In the genomic region with DNA sequence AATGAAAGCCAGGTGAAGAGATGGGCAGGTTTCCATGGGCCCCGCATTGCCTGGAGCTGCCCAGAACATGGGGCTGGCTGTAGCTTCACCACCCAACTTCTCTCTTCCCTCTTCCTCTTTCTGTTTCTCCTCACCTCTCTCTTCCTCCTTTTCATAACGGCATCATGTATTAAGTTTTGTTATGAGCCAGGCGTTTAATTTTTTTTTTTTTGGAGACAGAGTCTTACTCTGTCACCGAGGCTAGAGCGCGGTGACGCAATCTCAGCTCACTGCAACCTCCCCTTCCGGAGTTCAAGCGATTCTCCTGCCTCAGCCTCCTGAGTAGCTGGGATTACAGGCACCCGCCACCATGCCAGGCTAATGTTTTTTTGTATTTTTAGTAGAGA, we compare ENCODE assay signal across 12 cellular contexts. TPM values are rescaled to one million over a fixed set of nuclear protein-coding genes. Genes with fewer than 3 reads are reported as not detected.
DNase-seq lines count a peak whose midpoint lies in the region; ATAC-seq and TF ChIP-seq lines count a peak whose summit lies in the region.
"Had no signal": no experiment of that assay in that cellular context is flagged by ENCODE, and none has a peak within 500 bp of the region (broad histone marks: within the 10 kb centered on the region; RNA-seq: fewer than 3 reads in every experiment).

No MANE protein-coding gene starts in this region.

- intact Hi-C loops in ascending aorta (cut with DNase I): loop anchor here (5.0 kb wide), 1 partner anchor 95 kb away; no protein-coding TSS in a partner anchor
- intact Hi-C loops in upper lobe of right lung (cut with DNase I): loop anchor here (5.0 kb wide), 1 partner anchor 145 kb away; no protein-coding TSS in a partner anchor

- no peaks in the 10 kb centered on the region for H3K9me3 Mint-ChIP-seq in activated T-cell treated with anti-CD3 and anti-CD28 coated beads, Interleukin-2, amount 50 U/mL, for 24 hours
- H3K9me3 Mint-ChIP-seq: activated CD4-positive, alpha-beta memory T cell treated with anti-CD3 and anti-CD28 coated beads, Interleukin-2, amount 10 ng/mL, durations not matched to agents 7 days and 5 days; natural killer cell had no signal

- H3K27ac Mint-ChIP-seq in activated T-cell treated with anti-CD3 and anti-CD28 coated beads, Interleukin-2, amount 50 U/mL, for 24 hours: peak overlapping the region; percentile 47
- H3K27ac Mint-ChIP-seq: activated CD4-positive, alpha-beta memory T cell treated with anti-CD3 and anti-CD28 coated beads, Interleukin-2, amount 10 ng/mL, durations not matched to agents 7 days and 5 days; natural killer cell had no signal

- no peak overlapping the region for H3K4me3 ChIP-seq in ascending aorta
- no peak overlapping the region for H3K4me3 ChIP-seq in upper lobe of right lung
- no peak overlapping the region for H3K4me3 ChIP-seq in smooth muscle cell

- no peak for DNase-seq in activated T-cell treated with anti-CD3 and anti-CD28 coated beads, Interleukin-2, amount 50 U/mL, for 24 hours
- DNase-seq in activated T-cell treated with anti-CD3 and anti-CD28 coated beads for 4 hours (no peak), ascending aorta (ENCODE audit: low spot score in 2 of 2) (peak; percentile 19 to 72), upper lobe of right lung (peak; percentile 81), smooth muscle cell (lab: John Stamatoyannopoulos, UW; ENCODE audit: unreplicated experiment) (no peak), NCI-H2196 (lab: John Stamatoyannopoulos, UW; ENCODE audit: unreplicated experiment) (no peak)
- no peak for DNase-seq in activated naive CD4-positive, alpha-beta T cell treated with anti-CD3 and anti-CD28 coated beads, Interleukin-2, amount 50 U/mL, for 16 hours
- DNase-seq: activated CD4-positive, alpha-beta memory T cell treated with anti-CD3 and anti-CD28 coated beads, Interleukin-2, amount 10 ng/mL, durations not matched to agents 7 days and 5 days; natural killer cell; NK-92 treated with Interleukin-12 subunit alpha and Interleukin-12 subunit beta, amount 100 ng/mL, for 24 hours had no signal

- no peak overlapping the region for H3K4me3 Mint-ChIP-seq in activated T-cell treated with anti-CD3 and anti-CD28 coated beads, Interleukin-2, amount 50 U/mL, for 24 hours
- H3K4me3 Mint-ChIP-seq: activated CD4-positive, alpha-beta memory T cell treated with anti-CD3 and anti-CD28 coated beads, Interleukin-2, amount 10 ng/mL, durations not matched to agents 7 days and 5 days; natural killer cell had no signal

- H3K4me1 ChIP-seq in ascending aorta: peaks cover 0 to 5% of the 10 kb centered on the region in 2 donors
- peaks cover 9% of the 10 kb centered on the region for H3K4me1 ChIP-seq in upper lobe of right lung
- no peaks in the 10 kb centered on the region for H3K4me1 ChIP-seq in smooth muscle cell (ENCODE audit: low read depth)

- H3K36me3 ChIP-seq in ascending aorta (no peaks in the 10 kb centered on the region), upper lobe of right lung (no peaks in the 10 kb centered on the region), smooth muscle cell (ENCODE audit: low read depth) (no peaks in the 10 kb centered on the region)

- H3K9ac ChIP-seq in smooth muscle cell (ENCODE audit: low read depth): no peak overlapping the region

- ATAC-seq in HG03442 (IDR thresholded peaks at IDR 0.05; ENCODE audit: unreplicated experiment): peak; percentile 58
- peak; percentile 64 for ATAC-seq in upper lobe of right lung

- 97% methylated on average over 10 of the region's 10 CpGs for WGBS in smooth muscle cell (ENCODE audit: low lambda C conversion rate)

- H3K27me3 Mint-ChIP-seq in activated T-cell treated with anti-CD3 and anti-CD28 coated beads, Interleukin-2, amount 50 U/mL, for 24 hours: no peaks in the 10 kb centered on the region
- H3K27me3 Mint-ChIP-seq: activated CD4-positive, alpha-beta memory T cell treated with anti-CD3 and anti-CD28 coated beads, Interleukin-2, amount 10 ng/mL, durations not matched to agents 7 days and 5 days had no signal

- H3K79me2 ChIP-seq in smooth muscle cell (ENCODE audit: low read depth): no peaks in the 10 kb centered on the region

- H3K27ac ChIP-seq in ascending aorta (no peak overlapping the region), upper lobe of right lung (no peak overlapping the region), smooth muscle cell (ENCODE audit: low read depth) (no peak overlapping the region)

- H3K4me2 ChIP-seq in smooth muscle cell: no peak overlapping the region

- TF ChIP-seq CTCF in ascending aorta (IDR thresholded peaks at IDR 0.05) (no peak), upper lobe of right lung (IDR thresholded peaks at IDR 0.05) (no peak), smooth muscle cell (IDR thresholded peaks at IDR 0.05; ENCODE audit: borderline replicate concordance, insufficient read depth, poor library complexity, severe bottlenecking) (no peak)

- H3K27me3 ChIP-seq in ascending aorta (no peaks in the 10 kb centered on the region), upper lobe of right lung (no peaks in the 10 kb centered on the region), smooth muscle cell (ENCODE audit: low read depth) (no peaks in the 10 kb centered on the region)

- H3K36me3 Mint-ChIP-seq in activated T-cell treated with anti-CD3 and anti-CD28 coated beads, Interleukin-2, amount 50 U/mL, for 24 hours (ENCODE audit: low read depth): no peaks in the 10 kb centered on the region
- H3K36me3 Mint-ChIP-seq: natural killer cell had no signal

- no peaks in the 10 kb centered on the region for H3F3A ChIP-seq in smooth muscle cell (ENCODE audit: low read depth)

- no peaks in the 10 kb centered on the region for H3K9me3 ChIP-seq in ascending aorta
- H3K9me3 ChIP-seq in upper lobe of right lung: no peaks in the 10 kb centered on the region
- H3K9me3 ChIP-seq in smooth muscle cell (replicated peaks; ENCODE audit: low read depth): no peaks in the 10 kb centered on the region

- peaks cover 9% of the 10 kb centered on the region for H3K4me1 Mint-ChIP-seq in activated T-cell treated with anti-CD3 and anti-CD28 coated beads, Interleukin-2, amount 50 U/mL, for 24 hours (ENCODE audit: low read depth)

- H2AFZ ChIP-seq in smooth muscle cell (ENCODE audit: low read depth): no peak overlapping the region

- H4K20me1 ChIP-seq in smooth muscle cell (ENCODE audit: low read depth): no peaks in the 10 kb centered on the region

RNA-seq across cellular contexts. Expression of a gene that starts 13.0 kb away (rescaled TPM):
- total RNA-seq in ascending aorta: not detected
- not detected for total RNA-seq in upper lobe of right lung
- total RNA-seq in smooth muscle cell: not detected in 2 replicates
- polyA plus RNA-seq in smooth muscle cell: not detected in 2 replicates
- total RNA-seq: activated CD4-positive, alpha-beta memory T cell treated with anti-CD3 and anti-CD28 coated beads, Interleukin-2, amount 10 ng/mL, durations not matched to agents 7 days and 5 days; frontal cortex; natural killer cell had no signal

RNA-seq across cellular contexts. Expression of a gene that starts 37.5 kb away (rescaled TPM):
- 58.5 TPM for total RNA-seq in ascending aorta
- 116 TPM for total RNA-seq in upper lobe of right lung
- total RNA-seq in smooth muscle cell: 34.1 and 39.9 TPM in 2 replicates
- polyA plus RNA-seq in smooth muscle cell: 43.3 and 56.4 TPM in 2 replicates

RNA-seq across cellular contexts. Expression of a gene that starts 37.8 kb away (rescaled TPM):
- total RNA-seq in ascending aorta: 47.5 TPM
- total RNA-seq in upper lobe of right lung: 77.8 TPM
- total RNA-seq in smooth muscle cell: 112 and 124 TPM in 2 replicates
- polyA plus RNA-seq in smooth muscle cell: 85.9 and 99.3 TPM in 2 replicates

RNA-seq across cellular contexts. Expression of a gene that starts 59.9 kb away (rescaled TPM):
- total RNA-seq in ascending aorta: 100 TPM
- total RNA-seq in upper lobe of right lung: 80.1 TPM
- total RNA-seq in smooth muscle cell: 46.9 and 56.3 TPM in 2 replicates
- polyA plus RNA-seq in smooth muscle cell: 49.2 and 49.3 TPM in 2 replicates

Comparison
In these comparisons a context has a peak if more than half of its experiments do, and no peak if none do; other contexts are left out.
1. DNase-seq: peak in ascending aorta (2 of 2) and upper lobe of right lung (single experiment); none in activated T-cell treated with anti-CD3 and anti-CD28 coated beads, Interleukin-2, amount 50 U/mL, for 24 hours (single experiment), activated T-cell treated with anti-CD3 and anti-CD28 coated beads for 4 hours (single experiment), smooth muscle cell (single experiment), NCI-H2196 (single experiment) and activated naive CD4-positive, alpha-beta T cell treated with anti-CD3 and anti-CD28 coated beads, Interleukin-2, amount 50 U/mL, for 16 hours (single experiment).